In the genomic region with DNA sequence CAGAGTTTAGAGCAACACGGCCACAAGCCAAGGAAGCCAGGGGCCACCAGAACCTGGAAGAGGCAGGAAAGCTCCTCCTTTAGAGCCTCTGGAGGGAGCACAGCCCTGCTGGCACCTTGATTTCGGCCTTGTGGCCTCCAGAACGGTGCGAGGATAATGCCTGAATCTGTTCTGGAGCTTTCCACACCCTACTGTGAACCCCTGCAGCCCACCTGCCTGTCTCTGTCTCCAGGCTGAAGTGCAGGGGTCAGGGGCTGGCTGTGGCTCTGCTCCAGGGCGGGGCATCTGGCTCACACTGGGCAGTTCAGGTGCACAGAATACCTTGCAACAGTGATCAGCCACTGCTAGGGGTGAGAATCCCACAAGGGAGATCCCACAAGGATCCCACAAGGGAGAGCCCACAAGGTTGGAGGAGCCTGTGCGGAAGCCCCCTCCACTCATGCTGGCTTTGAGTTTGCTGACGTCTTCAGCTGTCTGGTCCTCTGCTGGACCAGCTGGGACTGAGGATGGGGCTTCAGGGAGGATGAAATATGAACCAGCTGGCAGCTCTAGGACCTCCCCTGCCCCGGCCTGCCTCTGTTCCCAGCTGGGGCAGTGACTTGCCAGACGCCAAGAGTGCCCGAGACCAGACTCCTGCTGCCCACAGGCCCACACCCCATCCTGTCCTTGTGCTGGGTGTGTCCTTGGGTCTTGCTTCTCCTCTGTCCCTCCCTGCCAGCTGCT, we compare ENCODE assay signal across 16 cellular contexts. TPM values are rescaled to one million over a fixed set of nuclear protein-coding genes. Genes with fewer than 3 reads are reported as not detected.
"Had no signal": no experiment of that assay in that cellular context is flagged by ENCODE, and none has a peak within 500 bp of the region (broad histone marks: within the 10 kb centered on the region; RNA-seq: fewer than 3 reads in every experiment).

No MANE protein-coding gene starts in this region.

- H3K27ac ChIP-seq: ovary, SJSA1, skin epidermis, uterus had no signal

- ATAC-seq: activated T-cell treated with anti-CD3 and anti-CD28 coated beads, Interleukin-2, amount 50 U/mL, for 72 hours; effector memory CD8-positive, alpha-beta T cell; left colon; stimulated activated memory B cell treated with anti-CD40 and anti-IgM and Interleukin-4, amounts not matched to agents 10 μg/mL and 1 μg/mL and 100 μg/mL, for 72 hours had no signal

- DNase-seq: activated CD4-positive, alpha-beta memory T cell treated with anti-CD3 and anti-CD28 coated beads for 36 hours; activated naive CD4-positive, alpha-beta T cell treated with Interleukin-2 at 50 U/mL for 16 hours; activated T-cell treated with anti-CD3 and anti-CD28 coated beads, Interleukin-2, amount 50 U/mL, for 72 hours; caudate nucleus; effector memory CD8-positive, alpha-beta T cell; erythroblast; hippocampal formation; left colon; substantia nigra had no signal

- H3K4me1 ChIP-seq: SJSA1, uterus had no signal

- H3K9me3 ChIP-seq: ovary, SJSA1, uterus had no signal

- H3K4me3 ChIP-seq: ovary, SJSA1, skin epidermis, uterus had no signal

- H3K27me3 ChIP-seq: ovary, uterus had no signal

- H3K36me3 ChIP-seq: ovary, SJSA1, uterus had no signal

RNA-seq across cellular contexts. Expression of gene OTOS, which starts 56.4 kb away (rescaled TPM):
- total RNA-seq: activated CD4-positive, alpha-beta memory T cell treated with anti-CD3 and anti-CD28 coated beads for 36 hours; activated T-cell treated with anti-CD3 and anti-CD28 coated beads, Interleukin-2, amount 50 U/mL, for 72 hours; left colon; mucosa of gallbladder; ovary; SJSA1; uterus had no signal
- polyA plus RNA-seq: neural cell, ovary had no signal
